In genomic region chrX:151397741-151398070, GRCh38 we compare ENCODE assay signal across 8 cellular contexts. TPM values are rescaled to one million over a fixed set of nuclear protein-coding genes. Genes with fewer than 3 reads are reported as not detected.
A peak's percentile ranks its signal among the peaks of the same experiment; 100 is the strongest.
DNase-seq lines count a peak whose midpoint lies in the region; ATAC-seq and TF ChIP-seq lines count a peak whose summit lies in the region.

No MANE protein-coding gene starts in this region.

- H3K27ac ChIP-seq in OCI-LY3 (ENCODE audit: low read length) (peak overlapping the region; percentile 71), neutrophil (peak overlapping the region; percentile 75)

- H3K9ac ChIP-seq in OCI-LY3 (ENCODE audit: low read length) (peak overlapping the region; percentile 96), endocrine pancreas (ENCODE audit: control insufficient read depth, insufficient read depth, low read length) (peak overlapping the region; percentile 60)

- TF ChIP-seq CTCF in OCI-LY3 (IDR thresholded peaks at IDR 0.05; ENCODE audit: low read depth, low read length): no peak
- no peak for TF ChIP-seq CTCF in neutrophil (IDR thresholded peaks at IDR 0.05)

- H2AFZ ChIP-seq in OCI-LY3 (ENCODE audit: low read depth, low read length): no peak overlapping the region

- H3K4me1 ChIP-seq in OCI-LY3 (ENCODE audit: low read length): peaks cover 33% of the 10 kb centered on the region
- peaks cover 16% of the 10 kb centered on the region for H3K4me1 ChIP-seq in endocrine pancreas (ENCODE audit: control insufficient read depth, insufficient read depth, low read length)
- H3K4me1 ChIP-seq in neutrophil (ENCODE audit: control insufficient read depth in 1 of 2, insufficient read depth in 1 of 2, low read depth in 1 of 2, low read length in 1 of 2): peaks cover 10 to 12% of the 10 kb centered on the region in 2 experiments

- H3K36me3 ChIP-seq in OCI-LY3 (replicated peaks; ENCODE audit: low read depth, low read length) (peaks cover 8% of the 10 kb centered on the region), endocrine pancreas (ENCODE audit: control insufficient read depth, insufficient read depth, low read length) (no peaks in the 10 kb centered on the region), neutrophil (no peaks in the 10 kb centered on the region)

- H4K20me1 ChIP-seq in OCI-LY3 (ENCODE audit: insufficient read depth, low read length): peaks cover 42% of the 10 kb centered on the region

- H3K9me3 ChIP-seq in OCI-LY3 (ENCODE audit: insufficient read depth, low read length) (no peaks in the 10 kb centered on the region), endocrine pancreas (ENCODE audit: control insufficient read depth, low read length) (no peaks in the 10 kb centered on the region), neutrophil (no peaks in the 10 kb centered on the region)

- peak overlapping the region; percentile 100 for H3K4me3 ChIP-seq in OCI-LY3 (ENCODE audit: low read length)
- peak overlapping the region; percentile 72 for H3K4me3 ChIP-seq in endocrine pancreas (ENCODE audit: control insufficient read depth, insufficient read depth, low read length)
- peak overlapping the region; percentile 61 to 69 for H3K4me3 ChIP-seq in neutrophil (ENCODE audit: low read depth in 1 of 2, low read length in 1 of 2)

- DNase-seq in A172 (ENCODE audit: low spot score) (peak; percentile 22), NCI-H128 (lab: John Stamatoyannopoulos, UW; ENCODE audit: unreplicated experiment) (no peak), GM19238 (ENCODE audit: insufficient read length, low spot score) (no peak), NCI-H510A treated with DMSO at 0.1 percent for 48 hours (lab: John Stamatoyannopoulos, UW) (no peak)

- peak overlapping the region; percentile 83 for H3K4me2 ChIP-seq in OCI-LY3 (ENCODE audit: low read length)

- peaks cover 65% of the 10 kb centered on the region for H3K79me2 ChIP-seq in OCI-LY3 (ENCODE audit: low read length)

- H3K27me3 ChIP-seq in OCI-LY3 (ENCODE audit: low read depth, low read length) (no peaks in the 10 kb centered on the region), endocrine pancreas (ENCODE audit: control insufficient read depth, insufficient read depth, low read length) (no peaks in the 10 kb centered on the region), neutrophil (no peaks in the 10 kb centered on the region)

- ATAC-seq in GM18909 (IDR thresholded peaks at IDR 0.05; ENCODE audit: poor library complexity, unreplicated experiment): peak; percentile 8

RNA-seq across cellular contexts. Expression of gene VMA21, which starts 0.7 kb away (rescaled TPM):
- 140 and 142 TPM in 2 replicates for total RNA-seq in A172 (2014; rRNA removed; shearing (Covaris generic))
